ENCODE assay signal across 8 cellular contexts in the genomic region with DNA sequence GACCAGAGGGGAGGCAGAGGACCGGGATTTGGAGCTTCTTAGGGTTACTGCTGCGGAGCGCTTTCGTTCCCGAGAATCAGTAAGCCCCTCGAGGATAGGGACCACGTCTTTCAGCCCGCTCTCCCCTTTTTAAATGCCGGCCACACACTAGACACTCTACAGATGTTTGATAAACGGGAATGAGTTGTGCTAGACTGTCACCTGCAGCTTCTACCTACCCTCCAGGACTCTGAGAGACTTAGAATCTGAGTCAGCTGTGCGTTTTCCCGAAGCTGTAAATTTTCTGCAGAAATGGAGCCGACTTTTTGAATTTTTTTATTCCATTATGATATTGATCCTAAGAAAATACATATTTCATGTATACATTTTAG. TPM values are rescaled to one million over a fixed set of nuclear protein-coding genes. Genes with fewer than 3 reads are reported as not detected.
A peak's percentile ranks its signal among the peaks of the same experiment; 100 is the strongest.
DNase-seq lines count a peak whose midpoint lies in the region; ATAC-seq, FAIRE-seq and TF ChIP-seq lines count a peak whose summit lies in the region.

No MANE protein-coding gene starts in this region.

- no peak for FAIRE-seq in urothelium cell line (lab: Jason Lieb, UNC)

- H3K36me3 ChIP-seq in right atrium auricular region (no peaks in the 10 kb centered on the region), liver (ENCODE audit: control insufficient read depth in 4 of 4, insufficient read depth in 3 of 4, low read depth in 1 of 4, low read length in 3 of 4) (no peaks in the 10 kb centered on the region), urinary bladder (ENCODE audit: insufficient read depth) (no peaks in the 10 kb centered on the region)

- no peak for TF ChIP-seq RAD21 in liver (IDR thresholded peaks at IDR 0.05)

- H3K9me3 Mint-ChIP-seq in activated T-helper 2 cell treated with anti-CD3 and anti-CD28 coated beads, Interferon-gamma antibody, Interleukin-2, Interleukin-4, amounts not matched to agents 10 μg/mL and 5 μg/mL and 100 μg/mL, durations not matched to agents 14 hours and 24 hours and 36 hours: no peaks in the 10 kb centered on the region

- no peak for TF ChIP-seq CTCF in right atrium auricular region (IDR thresholded peaks at IDR 0.05)
- TF ChIP-seq CTCF in liver (IDR thresholded peaks at IDR 0.05; ENCODE audit: low read depth, low read length, missing input control): no peak

- H3K4me3 Mint-ChIP-seq in activated T-helper 2 cell treated with anti-CD3 and anti-CD28 coated beads, Interferon-gamma antibody, Interleukin-2, Interleukin-4, amounts not matched to agents 10 μg/mL and 5 μg/mL and 100 μg/mL, durations not matched to agents 14 hours and 24 hours and 36 hours (ENCODE audit: low read depth): peak overlapping the region; percentile 87

- peak overlapping the region in 1 of 2 donors; percentile 45 for H3K9ac ChIP-seq in liver (ENCODE audit: low read depth in 1 of 2, low read length in 2 of 2)

- no peaks in the 10 kb centered on the region for H3K9me3 ChIP-seq in right atrium auricular region
- H3K9me3 ChIP-seq in liver (ENCODE audit: control insufficient read depth in 4 of 4, low read length in 3 of 4): no peaks in the 10 kb centered on the region

- DNase-seq in right atrium auricular region (ENCODE audit: low spot score): no peak
- no peak for DNase-seq in left ventricle myocardium superior
- DNase-seq in activated T-helper 2 cell treated with anti-CD3 and anti-CD28 coated beads, Interferon-gamma antibody, Interleukin-2, Interleukin-4, amounts not matched to agents 10 μg/mL and 5 μg/mL and 100 μg/mL, durations not matched to agents 14 hours and 24 hours and 36 hours (ENCODE audit: low spot score): no peak
- no peak for DNase-seq in T1000 (lab: John Stamatoyannopoulos, UW)
- DNase-seq in urothelium cell line (ENCODE audit: low spot score): no peak

- peak overlapping the region; percentile 75 to 83 for H3K27ac ChIP-seq in right atrium auricular region
- H3K27ac ChIP-seq in liver (ENCODE audit: low read depth in 1 of 2, low read length in 2 of 2): no peak overlapping the region
- no peak overlapping the region for H3K27ac ChIP-seq in urinary bladder (ENCODE audit: low read depth)

- no peak overlapping the region for H3K27ac Mint-ChIP-seq in activated T-helper 2 cell treated with anti-CD3 and anti-CD28 coated beads, Interferon-gamma antibody, Interleukin-2, Interleukin-4, amounts not matched to agents 10 μg/mL and 5 μg/mL and 100 μg/mL, durations not matched to agents 14 hours and 24 hours and 36 hours

- WGBS in liver: 4% methylated on average over 13 of the region's 13 CpGs
- WGBS in urinary bladder: 1% methylated on average over 13 of the region's 13 CpGs

- no peaks in the 10 kb centered on the region for H3K36me3 Mint-ChIP-seq in activated T-helper 2 cell treated with anti-CD3 and anti-CD28 coated beads, Interferon-gamma antibody, Interleukin-2, Interleukin-4, amounts not matched to agents 10 μg/mL and 5 μg/mL and 100 μg/mL, durations not matched to agents 14 hours and 24 hours and 36 hours (ENCODE audit: low read depth)

- intact Hi-C loops in left ventricle myocardium superior (cut with micrococcal nuclease): no loop called here
- intact Hi-C loops in activated T-helper 2 cell treated with anti-CD3 and anti-CD28 coated beads, Interferon-gamma antibody, Interleukin-2, Interleukin-4, amounts not matched to agents 10 μg/mL and 5 μg/mL and 100 μg/mL, durations not matched to agents 14 hours and 24 hours and 36 hours (cut with micrococcal nuclease): loop anchor here (2.0 to 10.0 kb wide), 3 partner anchors 131 to 1229 kb away; a partner anchor contains a TSS

- no peak for ATAC-seq in left ventricle myocardium superior
- peak; percentile 15 for ATAC-seq in HG03066 (IDR thresholded peaks at IDR 0.05; ENCODE audit: low read depth, unreplicated experiment)

- H3K4me1 ChIP-seq in right atrium auricular region (peaks cover 0 to 13% of the 10 kb centered on the region in 2 donors), liver (ENCODE audit: control insufficient read depth in 4 of 4, insufficient read depth in 4 of 4, low read length in 3 of 4) (peaks cover 0 to 17% (median 14%) of the 10 kb centered on the region in 4 donors), urinary bladder (ENCODE audit: insufficient read depth) (no peaks in the 10 kb centered on the region)

- peaks cover 18% of the 10 kb centered on the region for H3K27me3 Mint-ChIP-seq in activated T-helper 2 cell treated with anti-CD3 and anti-CD28 coated beads, Interferon-gamma antibody, Interleukin-2, Interleukin-4, amounts not matched to agents 10 μg/mL and 5 μg/mL and 100 μg/mL, durations not matched to agents 14 hours and 24 hours and 36 hours (ENCODE audit: low read depth)

- H3K4me3 ChIP-seq in right atrium auricular region (peak overlapping the region; percentile 62 to 74), liver (ENCODE audit: low read depth in 1 of 3, low read length in 3 of 3) (peak overlapping the region; percentile 61 to 81 (median 62)), urinary bladder (ENCODE audit: low read depth, low read length) (peak overlapping the region; percentile 60)

- no peaks in the 10 kb centered on the region for H3K27me3 ChIP-seq in right atrium auricular region
- no peaks in the 10 kb centered on the region for H3K27me3 ChIP-seq in liver (ENCODE audit: control insufficient read depth in 4 of 4, insufficient read depth in 4 of 4, low read length in 3 of 4)

- peaks cover 9% of the 10 kb centered on the region for H3K4me1 Mint-ChIP-seq in activated T-helper 2 cell treated with anti-CD3 and anti-CD28 coated beads, Interferon-gamma antibody, Interleukin-2, Interleukin-4, amounts not matched to agents 10 μg/mL and 5 μg/mL and 100 μg/mL, durations not matched to agents 14 hours and 24 hours and 36 hours (ENCODE audit: low read depth)

TF ChIP-seq in liver, 16 proteins besides CTCF, POLR2A, EP300 and RAD21:
- TF ChIP-seq GABPA (IDR thresholded peaks at IDR 0.05 in 1 of 2, conservative IDR thresholded peaks at IDR 0.05 in 1 of 2): no peak
- TF ChIP-seq, protein P1, sequence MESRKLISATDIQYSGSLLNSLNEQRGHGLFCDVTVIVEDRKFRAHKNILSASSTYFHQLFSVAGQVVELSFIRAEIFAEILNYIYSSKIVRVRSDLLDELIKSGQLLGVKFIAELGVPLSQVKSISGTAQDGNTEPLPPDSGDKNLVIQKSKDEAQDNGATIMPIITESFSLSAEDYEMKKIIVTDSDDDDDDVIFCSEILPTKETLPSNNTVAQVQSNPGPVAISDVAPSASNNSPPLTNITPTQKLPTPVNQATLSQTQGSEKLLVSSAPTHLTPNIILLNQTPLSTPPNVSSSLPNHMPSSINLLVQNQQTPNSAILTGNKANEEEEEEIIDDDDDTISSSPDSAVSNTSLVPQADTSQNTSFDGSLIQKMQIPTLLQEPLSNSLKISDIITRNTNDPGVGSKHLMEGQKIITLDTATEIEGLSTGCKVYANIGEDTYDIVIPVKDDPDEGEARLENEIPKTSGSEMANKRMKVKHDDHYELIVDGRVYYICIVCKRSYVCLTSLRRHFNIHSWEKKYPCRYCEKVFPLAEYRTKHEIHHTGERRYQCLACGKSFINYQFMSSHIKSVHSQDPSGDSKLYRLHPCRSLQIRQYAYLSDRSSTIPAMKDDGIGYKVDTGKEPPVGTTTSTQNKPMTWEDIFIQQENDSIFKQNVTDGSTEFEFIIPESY (IDR thresholded peaks at IDR 0.05): no peak
- TF ChIP-seq RXRA (IDR thresholded peaks at IDR 0.05): no peak
- TF ChIP-seq SP1 (IDR thresholded peaks at IDR 0.05): no peak
- no peak for TF ChIP-seq JUND (IDR thresholded peaks at IDR 0.05)
- TF ChIP-seq, protein P2, sequence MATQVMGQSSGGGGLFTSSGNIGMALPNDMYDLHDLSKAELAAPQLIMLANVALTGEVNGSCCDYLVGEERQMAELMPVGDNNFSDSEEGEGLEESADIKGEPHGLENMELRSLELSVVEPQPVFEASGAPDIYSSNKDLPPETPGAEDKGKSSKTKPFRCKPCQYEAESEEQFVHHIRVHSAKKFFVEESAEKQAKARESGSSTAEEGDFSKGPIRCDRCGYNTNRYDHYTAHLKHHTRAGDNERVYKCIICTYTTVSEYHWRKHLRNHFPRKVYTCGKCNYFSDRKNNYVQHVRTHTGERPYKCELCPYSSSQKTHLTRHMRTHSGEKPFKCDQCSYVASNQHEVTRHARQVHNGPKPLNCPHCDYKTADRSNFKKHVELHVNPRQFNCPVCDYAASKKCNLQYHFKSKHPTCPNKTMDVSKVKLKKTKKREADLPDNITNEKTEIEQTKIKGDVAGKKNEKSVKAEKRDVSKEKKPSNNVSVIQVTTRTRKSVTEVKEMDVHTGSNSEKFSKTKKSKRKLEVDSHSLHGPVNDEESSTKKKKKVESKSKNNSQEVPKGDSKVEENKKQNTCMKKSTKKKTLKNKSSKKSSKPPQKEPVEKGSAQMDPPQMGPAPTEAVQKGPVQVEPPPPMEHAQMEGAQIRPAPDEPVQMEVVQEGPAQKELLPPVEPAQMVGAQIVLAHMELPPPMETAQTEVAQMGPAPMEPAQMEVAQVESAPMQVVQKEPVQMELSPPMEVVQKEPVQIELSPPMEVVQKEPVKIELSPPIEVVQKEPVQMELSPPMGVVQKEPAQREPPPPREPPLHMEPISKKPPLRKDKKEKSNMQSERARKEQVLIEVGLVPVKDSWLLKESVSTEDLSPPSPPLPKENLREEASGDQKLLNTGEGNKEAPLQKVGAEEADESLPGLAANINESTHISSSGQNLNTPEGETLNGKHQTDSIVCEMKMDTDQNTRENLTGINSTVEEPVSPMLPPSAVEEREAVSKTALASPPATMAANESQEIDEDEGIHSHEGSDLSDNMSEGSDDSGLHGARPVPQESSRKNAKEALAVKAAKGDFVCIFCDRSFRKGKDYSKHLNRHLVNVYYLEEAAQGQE (IDR thresholded peaks at IDR 0.05): no peak

RNA-seq across cellular contexts. Expression of a gene that starts 0.7 kb away (rescaled TPM):
- total RNA-seq in right atrium auricular region (1 to 10 TPM in 1 of 2 donors, under 1 TPM in 1; 0.90 to 1.4 TPM), left ventricle myocardium superior (1.7 TPM), liver (1 to 10 TPM in 1 of 2 donors, under 1 TPM in 1; 0.67 to 1.1 TPM), urinary bladder (20.4 TPM)
- 1.8 and 2.0 TPM in 2 replicates for total RNA-seq in activated T-helper 2 cell treated with anti-CD3 and anti-CD28 coated beads, Interferon-gamma antibody, Interleukin-2, Interleukin-4, amounts not matched to agents 10 μg/mL and 5 μg/mL and 100 μg/mL, durations not matched to agents 14 hours and 24 hours and 36 hours
- polyA plus RNA-seq in liver (under 1 TPM; 0.13 to 0.19 TPM), urinary bladder (1.6 TPM)

RNA-seq across cellular contexts. Expression of a gene that starts 42.7 kb away (rescaled TPM):
- 10 to 100 TPM; 21.4 to 21.7 TPM for total RNA-seq in right atrium auricular region
- total RNA-seq in left ventricle myocardium superior: 26.0 TPM
- total RNA-seq in activated T-helper 2 cell treated with anti-CD3 and anti-CD28 coated beads, Interferon-gamma antibody, Interleukin-2, Interleukin-4, amounts not matched to agents 10 μg/mL and 5 μg/mL and 100 μg/mL, durations not matched to agents 14 hours and 24 hours and 36 hours: 112 and 118 TPM in 2 replicates
- total RNA-seq in liver: 10 to 100 TPM; 13.4 to 22.7 TPM
- polyA plus RNA-seq in liver: 10 to 100 TPM in 1 of 2 donors, 1 to 10 TPM in 1; 9.2 to 13.1 TPM
- total RNA-seq in urinary bladder: 105 TPM
- polyA plus RNA-seq in urinary bladder: 45.9 TPM

Comparison
In these comparisons a context has a peak if more than half of its experiments do, and no peak if none do; other contexts are left out.
1. H3K27ac ChIP-seq: peak in right atrium auricular region (2 of 2); none in liver (0 of 2) and urinary bladder (single experiment).
2. Peak in every context shown above with its lines, with median percentiles within 50 percentile points of each other: H3K4me3 ChIP-seq.